Comparison of ENCODE assay signal across 8 cellular contexts in genomic region chr19:51016798-51017683, GRCh38. TPM values are rescaled to one million over a fixed set of nuclear protein-coding genes. Genes with fewer than 3 reads are reported as not detected.
DNase-seq lines count a peak whose midpoint lies in the region; ATAC-seq, FAIRE-seq and TF ChIP-seq lines count a peak whose summit lies in the region.

No MANE protein-coding gene starts in this region.

- no peaks in the 10 kb centered on the region for H3K9me1 ChIP-seq in keratinocyte (ENCODE audit: control insufficient read depth, extremely low read depth, insufficient read depth, low read length)

- TF ChIP-seq CTCF in MCF 10A (IDR thresholded peaks at IDR 0.05; ENCODE audit: unreplicated experiment) = peak; percentile 59
- TF ChIP-seq CTCF in keratinocyte (optimal IDR thresholded peaks at IDR 0.05 in 1 of 3, IDR thresholded peaks at IDR 0.05 in 1 of 3, conservative IDR thresholded peaks at IDR 0.05 in 1 of 3; ENCODE audit: extremely low read depth in 1 of 3, insufficient read depth in 2 of 3, low read length in 3 of 3) = peak; percentile 86 to 100 (median 99)

- H3K4me2 ChIP-seq in keratinocyte (ENCODE audit: control insufficient read depth, extremely low read depth, insufficient read depth, low read depth, low read length) = peak overlapping the region; percentile 86

- no peaks in the 10 kb centered on the region for H4K20me1 ChIP-seq in keratinocyte (ENCODE audit: control insufficient read depth, extremely low read depth, insufficient read depth, low read length)

- H3K4me3 ChIP-seq in CD8-positive, alpha-beta memory T cell (ENCODE audit: low read length) = no peak overlapping the region
- H3K4me3 ChIP-seq in SK-N-MC = 0 out of 2 replicates have a peak overlapping the region, but pooled peaks have one; percentile 22
- peak overlapping the region; percentile 58 to 85 (median 76) for H3K4me3 ChIP-seq in keratinocyte (ENCODE audit: control insufficient read depth in 2 of 3, extremely low read depth in 1 of 3, insufficient read depth in 2 of 3, low read depth in 1 of 3, low read length in 3 of 3)

- FAIRE-seq in keratinocyte (lab: Jason Lieb, UNC) = peak; percentile 84

- no peak overlapping the region for H3K27ac ChIP-seq in CD8-positive, alpha-beta memory T cell (ENCODE audit: low read depth, low read length)
- H3K27ac ChIP-seq in SK-N-MC = no peak overlapping the region
- peak overlapping the region; percentile 68 for H3K27ac ChIP-seq in keratinocyte (ENCODE audit: control insufficient read depth, insufficient read depth, low read length)

- ATAC-seq in GM21381 (IDR thresholded peaks at IDR 0.05; ENCODE audit: unreplicated experiment) = no peak

- peaks cover 45 to 74% of the 10 kb centered on the region in 2 donors for H3K27me3 Mint-ChIP-seq in CD8-positive, alpha-beta memory T cell
- peaks cover 40% of the 10 kb centered on the region for H3K27me3 Mint-ChIP-seq in MCF 10A (ENCODE audit: insufficient read depth, unreplicated experiment)

- BruUV-seq in MCF 10A (replicated peaks; lab: Mats Ljungman, UMichigan) = no TSS peak

- dilution Hi-C loops in keratinocyte (cut with MboI; ENCODE audit: extremely low pct_ligation_motif_present, low sequenced_read_pairs) = no loop called here

- H3K4me3 Mint-ChIP-seq in CD8-positive, alpha-beta memory T cell = peak overlapping the region in 3 of 7 donors; percentile 17 to 54 (median 37)
- H3K4me3 Mint-ChIP-seq in MCF 10A (ENCODE audit: unreplicated experiment) = peak overlapping the region; percentile 3

- intact Hi-C loops in MCF 10A (cut with micrococcal nuclease) = loop anchor here (1.0 kb wide), 1 partner anchor 87 kb away; no protein-coding TSS in a partner anchor

- H2AFZ ChIP-seq in keratinocyte (ENCODE audit: control insufficient read depth, low read length) = peak overlapping the region; percentile 90

- H3K27me3 ChIP-seq in CD8-positive, alpha-beta memory T cell (ENCODE audit: insufficient read depth, low read length, poor library complexity, severe bottlenecking) = peaks cover 11% of the 10 kb centered on the region
- H3K27me3 ChIP-seq in keratinocyte (ENCODE audit: control insufficient read depth, extremely low read depth, insufficient read depth, low read length) = no peaks in the 10 kb centered on the region

- CTCF ChIA-PET in CD8-positive, alpha-beta memory T cell (lab: Charles Lee) = no interaction called here
- CTCF ChIA-PET in MCF 10A (lab: Yijun Ruan, JAX) = interaction anchor here (0.6 to 2.8 kb wide), 23 partner anchors 10 to 817 kb away, joined by 3 to 13 read pairs (median 4); partner anchors contain the start of genes KLK2 and KLK8

- H3K36me3 ChIP-seq in CD8-positive, alpha-beta memory T cell (ENCODE audit: insufficient read depth, low read length) = no peaks in the 10 kb centered on the region
- H3K36me3 ChIP-seq in SK-N-MC (ENCODE audit: insufficient read depth, low read length) (no peaks in the 10 kb centered on the region), keratinocyte (ENCODE audit: control insufficient read depth in 2 of 2, extremely low read depth in 1 of 2, insufficient read depth in 2 of 2, low read length in 2 of 2) (peaks cover 7 to 11% of the 10 kb centered on the region in 2 experiments)

- H3K9me3 Mint-ChIP-seq in CD8-positive, alpha-beta memory T cell = peaks cover 0 to 7% (median 2%) of the 10 kb centered on the region in 5 donors
- H3K9me3 Mint-ChIP-seq in MCF 10A (ENCODE audit: unreplicated experiment) = no peaks in the 10 kb centered on the region

- H3K9me3 ChIP-seq in CD8-positive, alpha-beta memory T cell (ENCODE audit: low read length) = no peaks in the 10 kb centered on the region
- H3K9me3 ChIP-seq in SK-N-MC (ENCODE audit: low read depth, low read length) (no peaks in the 10 kb centered on the region), keratinocyte (ENCODE audit: control insufficient read depth, low read depth, low read length) (no peaks in the 10 kb centered on the region)

- H3K9ac ChIP-seq in SK-N-MC (ENCODE audit: insufficient read length) (no peak overlapping the region), keratinocyte (ENCODE audit: control insufficient read depth, extremely low read depth, insufficient read depth, low read length) (peak overlapping the region; percentile 78)

- H3K4me1 Mint-ChIP-seq in CD8-positive, alpha-beta memory T cell = peaks cover 8 to 19% (median 16%) of the 10 kb centered on the region in 3 donors
- peaks cover 7% of the 10 kb centered on the region for H3K4me1 Mint-ChIP-seq in MCF 10A (ENCODE audit: insufficient read depth, unreplicated experiment)

- no peaks in the 10 kb centered on the region for H3K79me2 ChIP-seq in keratinocyte (ENCODE audit: control insufficient read depth, insufficient read depth, low read length)

- H3K36me3 Mint-ChIP-seq in CD8-positive, alpha-beta memory T cell = peaks cover 0 to 6% (median 0%) of the 10 kb centered on the region in 3 donors
- H3K36me3 Mint-ChIP-seq in MCF 10A (ENCODE audit: insufficient read depth, unreplicated experiment) = no peaks in the 10 kb centered on the region

- POLR2A ChIA-PET in CD8-positive, alpha-beta memory T cell (lab: Charles Lee) = no interaction called here
- POLR2A ChIA-PET in MCF 10A (lab: Yijun Ruan, JAX) = interaction anchor here (0.6 to 1.4 kb wide), 2 partner anchors 23 to 107 kb away, joined by 3 to 4 read pairs; no protein-coding TSS in a partner anchor

- DNase-seq in CD8-positive, alpha-beta memory T cell = peak in 4 of 5 donors; percentile 7 to 31 (median 22)
- DNase-seq in HT-29 (ENCODE audit: low spot score) (peak; percentile 88), SK-N-MC (ENCODE audit: low read depth, low spot score) (no peak), MCF 10A (ENCODE audit: unreplicated experiment) (no peak), keratinocyte (ENCODE audit: low read depth, low spot score) (no peak), GOT3 (lab: John Stamatoyannopoulos, UW) (no peak)
- DNase-seq in stimulated activated CD4-positive, alpha-beta T cell treated with anti-CD3 and anti-CD28 coated beads, Interleukin-1b, Interleukin-23, amount 100 ng/mL, for 24 hours (ENCODE audit: low read depth in 4 of 4, low spot score in 1 of 4) = peak in 3 of 4 experiments; percentile 32 to 58 (median 49)

- peaks cover 5% of the 10 kb centered on the region for H3K4me1 ChIP-seq in CD8-positive, alpha-beta memory T cell (ENCODE audit: insufficient read depth, low read length)
- peaks cover 22% of the 10 kb centered on the region for H3K4me1 ChIP-seq in keratinocyte (ENCODE audit: control insufficient read depth, extremely low read depth, insufficient read depth, low read length)

- H3K27ac Mint-ChIP-seq in CD8-positive, alpha-beta memory T cell = peak overlapping the region in 1 of 8 donors; percentile 10
- H3K27ac Mint-ChIP-seq in MCF 10A (ENCODE audit: low read depth, unreplicated experiment) = no peak overlapping the region

RNA-seq across cellular contexts. Expression of gene KLK10, which starts 2.5 kb away (rescaled TPM):
- not detected for total RNA-seq in CD8-positive, alpha-beta memory T cell
- not detected for polyA plus RNA-seq in CD8-positive, alpha-beta memory T cell
- total RNA-seq in HT-29 (2014; rRNA removed; shearing (Covaris generic)) = 154 and 171 TPM in 2 replicates
- total RNA-seq in MCF 10A (2022) = not detected in 2 replicates
- polyA plus RNA-seq in keratinocyte = 56.3 to 97.5 TPM (median 95.3 TPM) in 3 replicates
- polyA plus RNA-seq in keratinocyte (2011; ENCODE audit: low read depth) = 229 TPM
- polyA plus RNA-seq in keratinocyte (2011; cell fraction: cytosol; rRNA removed) = 130 and 165 TPM in 2 replicates
- 213 and 216 TPM in 2 replicates for polyA plus RNA-seq in keratinocyte (2011; cell fraction: nucleus; rRNA removed)
- polyA plus RNA-seq in keratinocyte (2012; ENCODE audit: low replicate concordance) = 105 and 359 TPM in 2 replicates
- 56.9 to 212 TPM (median 115 TPM) in 3 replicates for polyA minus RNA-seq in keratinocyte
- 217 TPM for polyA minus RNA-seq in keratinocyte (2011; cell fraction: cytosol; rRNA and poly(A)+ RNA removed)
- 112 and 176 TPM in 2 replicates for polyA minus RNA-seq in keratinocyte (2011; cell fraction: nucleus; rRNA and poly(A)+ RNA removed)

RNA-seq across cellular contexts. Expression of gene KLK11, which starts 9.4 kb away (rescaled TPM):
- total RNA-seq in CD8-positive, alpha-beta memory T cell = not detected
- not detected for polyA plus RNA-seq in CD8-positive, alpha-beta memory T cell
- total RNA-seq in HT-29 (2014; rRNA removed; shearing (Covaris generic)) = 128 and 138 TPM in 2 replicates
- not detected in 2 replicates for total RNA-seq in MCF 10A (2022)
- 12.8 to 39.0 TPM (median 18.0 TPM) in 3 replicates for polyA plus RNA-seq in keratinocyte
- 70.5 TPM for polyA plus RNA-seq in keratinocyte (2011; ENCODE audit: low read depth)
- 29.1 and 35.1 TPM in 2 replicates for polyA plus RNA-seq in keratinocyte (2011; cell fraction: cytosol; rRNA removed)
- 57.0 and 68.1 TPM in 2 replicates for polyA plus RNA-seq in keratinocyte (2011; cell fraction: nucleus; rRNA removed)
- 16.1 and 182 TPM in 2 replicates for polyA plus RNA-seq in keratinocyte (2012; ENCODE audit: low replicate concordance)
- polyA minus RNA-seq in keratinocyte = 8.1 to 22.2 TPM (median 10.7 TPM) in 3 replicates
- 38.9 TPM for polyA minus RNA-seq in keratinocyte (2011; cell fraction: cytosol; rRNA and poly(A)+ RNA removed)
- 14.5 and 16.5 TPM in 2 replicates for polyA minus RNA-seq in keratinocyte (2011; cell fraction: nucleus; rRNA and poly(A)+ RNA removed)

RNA-seq across cellular contexts. Expression of gene KLK8, which starts 15.6 kb away (rescaled TPM):
- total RNA-seq in CD8-positive, alpha-beta memory T cell = not detected
- polyA plus RNA-seq in CD8-positive, alpha-beta memory T cell = not detected
- total RNA-seq in HT-29 (2014; rRNA removed; shearing (Covaris generic)) = 4.2 and 8.7 TPM in 2 replicates
- not detected in 2 replicates for total RNA-seq in MCF 10A (2022)
- polyA plus RNA-seq in keratinocyte = 88.8 to 232 TPM (median 118 TPM) in 3 replicates
- polyA plus RNA-seq in keratinocyte (2011; ENCODE audit: low read depth) = 465 TPM
- 101 and 121 TPM in 2 replicates for polyA plus RNA-seq in keratinocyte (2011; cell fraction: cytosol; rRNA removed)
- 103 and 104 TPM in 2 replicates for polyA plus RNA-seq in keratinocyte (2011; cell fraction: nucleus; rRNA removed)
- polyA plus RNA-seq in keratinocyte (2012; ENCODE audit: low replicate concordance) = 205 and 602 TPM in 2 replicates
- 75.5 to 165 TPM (median 104 TPM) in 3 replicates for polyA minus RNA-seq in keratinocyte
- 82.9 TPM for polyA minus RNA-seq in keratinocyte (2011; cell fraction: cytosol; rRNA and poly(A)+ RNA removed)
- polyA minus RNA-seq in keratinocyte (2011; cell fraction: nucleus; rRNA and poly(A)+ RNA removed) = 61.0 and 75.9 TPM in 2 replicates

RNA-seq across cellular contexts. Expression of gene KLK12, which starts 17.8 kb away (rescaled TPM):
- total RNA-seq in CD8-positive, alpha-beta memory T cell = not detected
- polyA plus RNA-seq in CD8-positive, alpha-beta memory T cell = not detected
- total RNA-seq in HT-29 (2014; rRNA removed; shearing (Covaris generic)) = 7.3 and 9.1 TPM in 2 replicates
- total RNA-seq in MCF 10A (2022) = not detected in 2 replicates
- not detected in 3 replicates for polyA plus RNA-seq in keratinocyte
- polyA plus RNA-seq in keratinocyte (2011; ENCODE audit: low read depth) = not detected
- polyA plus RNA-seq in keratinocyte (2011; cell fraction: cytosol; rRNA removed) = not detected in 2 replicates
- not detected in 2 replicates for polyA plus RNA-seq in keratinocyte (2011; cell fraction: nucleus; rRNA removed)
- not detected in 2 replicates for polyA plus RNA-seq in keratinocyte (2012; ENCODE audit: low replicate concordance)
- not detected in 3 replicates for polyA minus RNA-seq in keratinocyte
- not detected for polyA minus RNA-seq in keratinocyte (2011; cell fraction: cytosol; rRNA and poly(A)+ RNA removed)
- polyA minus RNA-seq in keratinocyte (2011; cell fraction: nucleus; rRNA and poly(A)+ RNA removed) = not detected in 2 replicates

RNA-seq across cellular contexts. Expression of gene KLK7, which starts 33.3 kb away (rescaled TPM):
- total RNA-seq in CD8-positive, alpha-beta memory T cell = not detected
- not detected for polyA plus RNA-seq in CD8-positive, alpha-beta memory T cell
- 0.13 and 0.31 TPM in 2 replicates for total RNA-seq in HT-29 (2014; rRNA removed; shearing (Covaris generic))
- not detected in 2 replicates for total RNA-seq in MCF 10A (2022)
- 22.4 to 33.8 TPM (median 29.2 TPM) in 3 replicates for polyA plus RNA-seq in keratinocyte
- polyA plus RNA-seq in keratinocyte (2011; ENCODE audit: low read depth) = 140 TPM
- polyA plus RNA-seq in keratinocyte (2011; cell fraction: cytosol; rRNA removed) = 27.6 and 59.2 TPM in 2 replicates
- 89.8 and 155 TPM in 2 replicates for polyA plus RNA-seq in keratinocyte (2011; cell fraction: nucleus; rRNA removed)
- 36.2 and 757 TPM in 2 replicates for polyA plus RNA-seq in keratinocyte (2012; ENCODE audit: low replicate concordance)
- polyA minus RNA-seq in keratinocyte = 11.1 to 66.6 TPM (median 14.4 TPM) in 3 replicates
- 16.1 TPM for polyA minus RNA-seq in keratinocyte (2011; cell fraction: cytosol; rRNA and poly(A)+ RNA removed)
- polyA minus RNA-seq in keratinocyte (2011; cell fraction: nucleus; rRNA and poly(A)+ RNA removed) = 39.9 and 57.8 TPM in 2 replicates

Comparison
In these comparisons a context has a peak if more than half of its experiments do, and no peak if none do; other contexts are left out.
1. DNase-seq: peak in CD8-positive, alpha-beta memory T cell (4 of 5), HT-29 (single experiment) and stimulated activated CD4-positive, alpha-beta T cell treated with anti-CD3 and anti-CD28 coated beads, Interleukin-1b, Interleukin-23, amount 100 ng/mL, for 24 hours (3 of 4); none in SK-N-MC (single experiment), MCF 10A (single experiment), keratinocyte (single experiment) and GOT3 (single experiment).
2. RNA of gene KLK10, which starts 2.5 kb away (total RNA-seq): 154 to 171 TPM in HT-29; not detected in MCF 10A and not detected in CD8-positive, alpha-beta memory T cell; every median in the first group is over 100 times any median in the second.
3. RNA of gene KLK11, which starts 9.4 kb away (total RNA-seq): 128 to 138 TPM in HT-29; not detected in CD8-positive, alpha-beta memory T cell and not detected in MCF 10A; every median in the first group is over 100 times any median in the second.